11 cellular contexts compared by ENCODE assay signal in genomic region chr14:103803661-103804060, GRCh38. TPM values are rescaled to one million over a fixed set of nuclear protein-coding genes. Genes with fewer than 3 reads are reported as not detected.
DNase-seq lines count a peak whose midpoint lies in the region; ATAC-seq and TF ChIP-seq lines count a peak whose summit lies in the region.
"Had no signal": no experiment of that assay in that cellular context is flagged by ENCODE, and none has a peak within 500 bp of the region (broad histone marks: within the 10 kb centered on the region; RNA-seq: fewer than 3 reads in every experiment).

No MANE protein-coding gene starts in this region.

- no peaks in the 10 kb centered on the region for H3K27me3 Mint-ChIP-seq in activated T-helper 2 cell treated with anti-CD3 and anti-CD28 coated beads, Interferon-gamma antibody, Interleukin-2, Interleukin-4, amounts not matched to agents 10 μg/mL and 5 μg/mL and 100 μg/mL, durations not matched to agents 14 hours and 24 hours and 36 hours (ENCODE audit: low read depth)
- H3K27me3 Mint-ChIP-seq: activated CD4-positive, alpha-beta memory T cell treated with anti-CD3 and anti-CD28 coated beads, Interleukin-2, amount 10 ng/mL, durations not matched to agents 7 days and 5 days; naive thymus-derived CD4-positive, alpha-beta T cell had no signal

- no peak overlapping the region for H3K4me3 ChIP-seq in IMR-90 (ENCODE audit: insufficient read depth, low read depth, low read length)
- no peak overlapping the region for H3K4me3 ChIP-seq in upper lobe of right lung
- H3K4me3 ChIP-seq: suprapubic skin had no signal

- H3K36me3 Mint-ChIP-seq in activated T-helper 2 cell treated with anti-CD3 and anti-CD28 coated beads, Interferon-gamma antibody, Interleukin-2, Interleukin-4, amounts not matched to agents 10 μg/mL and 5 μg/mL and 100 μg/mL, durations not matched to agents 14 hours and 24 hours and 36 hours (ENCODE audit: low read depth), result no peaks in the 10 kb centered on the region
- H3K36me3 Mint-ChIP-seq: naive thymus-derived CD4-positive, alpha-beta T cell had no signal

- H3K9me3 ChIP-seq in IMR-90 (ENCODE audit: control insufficient read depth, insufficient read depth, low read length) (no peaks in the 10 kb centered on the region), upper lobe of right lung (no peaks in the 10 kb centered on the region)
- H3K9me3 ChIP-seq: suprapubic skin had no signal

- POLR2A ChIA-PET in IMR-90 (lab: Charles Lee; ENCODE audit: unreplicated experiment), result interaction anchor here (0.5 kb wide), 1 partner anchor 8 kb away, joined by 3 read pairs; no protein-coding TSS in a partner anchor

- no peak overlapping the region for H2AK9ac ChIP-seq in IMR-90 (replicated peaks; ENCODE audit: low read depth, low read length, poor library complexity)

- H2BK20ac ChIP-seq in IMR-90 (ENCODE audit: low read depth, low read length), result no peak overlapping the region

- no TSS peak for BruUV-seq in IMR-90 (replicated peaks; lab: Mats Ljungman, UMichigan)

- in situ Hi-C loops in IMR-90 (cut with MboI; ENCODE audit: low sequenced_read_pairs), result no loop called here

- H3K18ac ChIP-seq in IMR-90 (ENCODE audit: low read depth, low read length), result no peak overlapping the region

- intact Hi-C loops in IMR-90 (cut with micrococcal nuclease) (loop anchor here (10.0 kb wide), 1 partner anchor 271 kb away; no protein-coding TSS in a partner anchor), upper lobe of right lung (cut with DNase I) (loop anchor here (10.0 kb wide), 1 partner anchor 111 kb away; no protein-coding TSS in a partner anchor)
- intact Hi-C loops in activated T-helper 2 cell treated with anti-CD3 and anti-CD28 coated beads, Interferon-gamma antibody, Interleukin-2, Interleukin-4, amounts not matched to agents 10 μg/mL and 5 μg/mL and 100 μg/mL, durations not matched to agents 14 hours and 24 hours and 36 hours (cut with micrococcal nuclease), result no loop called here

- no peak overlapping the region for H3K56ac ChIP-seq in IMR-90 (ENCODE audit: extremely low read depth, insufficient read depth, low read length)

- H3K36me3 ChIP-seq in IMR-90 (ENCODE audit: control insufficient read depth, insufficient read depth, low read length) (no peaks in the 10 kb centered on the region), upper lobe of right lung (no peaks in the 10 kb centered on the region)
- H3K36me3 ChIP-seq: suprapubic skin had no signal

- H3K9ac ChIP-seq in IMR-90 (ENCODE audit: low read depth, low read length), result no peak overlapping the region

- peaks cover 2% of the 10 kb centered on the region; the same call in 1 of the 2 replicates for H3K4me1 ChIP-seq in IMR-90 (ENCODE audit: control insufficient read depth, insufficient read depth, low read length)
- H3K4me1 ChIP-seq in upper lobe of right lung, result peaks cover 7% of the 10 kb centered on the region

- H3K27ac ChIP-seq in IMR-90 (ENCODE audit: insufficient read depth, low read length) (no peak overlapping the region), upper lobe of right lung (no peak overlapping the region)
- H3K27ac ChIP-seq: suprapubic skin had no signal

- TF ChIP-seq POLR2A in IMR-90 (IDR thresholded peaks at IDR 0.05; ENCODE audit: low read depth, low read length), result no peak

- no peak overlapping the region for H2AK5ac ChIP-seq in IMR-90 (ENCODE audit: low read depth, low read length)

- H3K14ac ChIP-seq in IMR-90 (replicated peaks; ENCODE audit: low read depth, low read length), result no peak overlapping the region

- H3K4me2 ChIP-seq in IMR-90 (ENCODE audit: low read depth, low read length), result no peak overlapping the region

- peaks cover 0 to 2% of the 10 kb centered on the region in 2 experiments; a peak in 1 of 4 replicates for H3K79me1 ChIP-seq in IMR-90 (ENCODE audit: low read depth in 1 of 2, low read length in 2 of 2)

- no peak overlapping the region for H2BK120ac ChIP-seq in IMR-90 (ENCODE audit: low read depth, low read length)

- peak; percentile 63 for ATAC-seq in IMR-90 (ENCODE audit: low read depth)
- ATAC-seq in GM21528 (IDR thresholded peaks at IDR 0.05; ENCODE audit: low FRiP score, unreplicated experiment), result no peak
- ATAC-seq in upper lobe of right lung, result no peak
- ATAC-seq: naive thymus-derived CD4-positive, alpha-beta T cell had no signal

- H4K5ac ChIP-seq in IMR-90 (ENCODE audit: low read depth, low read length), result no peak overlapping the region

- H2BK15ac ChIP-seq in IMR-90 (ENCODE audit: low read depth, low read length), result no peak overlapping the region

- DNase-seq in AG08396 (ENCODE audit: low spot score) (peak; percentile 26), IMR-90 (peak; percentile 40), astrocyte of the hippocampus (ENCODE audit: low read depth, low spot score) (peak; percentile 6), iris pigment epithelial cell (ENCODE audit: low read depth) (peak; percentile 73), putamen (ENCODE audit: low spot score) (no peak), upper lobe of right lung (no peak)
- no peak for DNase-seq in activated T-helper 2 cell treated with anti-CD3 and anti-CD28 coated beads, Interferon-gamma antibody, Interleukin-2, Interleukin-4, amounts not matched to agents 10 μg/mL and 5 μg/mL and 100 μg/mL, durations not matched to agents 14 hours and 24 hours and 36 hours (ENCODE audit: low spot score)
- DNase-seq: activated CD4-positive, alpha-beta memory T cell treated with anti-CD3 and anti-CD28 coated beads, Interleukin-2, amount 10 ng/mL, durations not matched to agents 7 days and 5 days; naive thymus-derived CD4-positive, alpha-beta T cell had no signal

- H3K4ac ChIP-seq in IMR-90 (ENCODE audit: low read depth, low read length), result no peak overlapping the region

- no peak overlapping the region for H3K23ac ChIP-seq in IMR-90 (ENCODE audit: low read depth, low read length)

- H3K27me3 ChIP-seq in IMR-90 (ENCODE audit: control insufficient read depth, insufficient read depth, low read length), result no peaks in the 10 kb centered on the region
- no peaks in the 10 kb centered on the region for H3K27me3 ChIP-seq in upper lobe of right lung
- H3K27me3 ChIP-seq: suprapubic skin had no signal

- no peaks in the 10 kb centered on the region for H3K9me3 Mint-ChIP-seq in activated T-helper 2 cell treated with anti-CD3 and anti-CD28 coated beads, Interferon-gamma antibody, Interleukin-2, Interleukin-4, amounts not matched to agents 10 μg/mL and 5 μg/mL and 100 μg/mL, durations not matched to agents 14 hours and 24 hours and 36 hours
- H3K9me3 Mint-ChIP-seq: activated CD4-positive, alpha-beta memory T cell treated with anti-CD3 and anti-CD28 coated beads, Interleukin-2, amount 10 ng/mL, durations not matched to agents 7 days and 5 days had no signal

- no peak for TF ChIP-seq RAD21 in IMR-90 (IDR thresholded peaks at IDR 0.05; ENCODE audit: low read length)

- no peaks in the 10 kb centered on the region for H4K20me1 ChIP-seq in IMR-90 (ENCODE audit: insufficient read depth, low read length)

- H3K9me1 ChIP-seq in IMR-90 (ENCODE audit: insufficient read depth, low read length), result 0 out of 2 replicates have a peak, but pooled peaks cover 3% of the 10 kb centered on the region

- H4K8ac ChIP-seq in IMR-90 (ENCODE audit: low read depth in 2 of 2, low read length in 2 of 2), result no peak overlapping the region

- no peak overlapping the region for H2BK5ac ChIP-seq in IMR-90 (ENCODE audit: low read depth, low read length, poor library complexity, severe bottlenecking)

- no peak overlapping the region for H3K27ac Mint-ChIP-seq in activated T-helper 2 cell treated with anti-CD3 and anti-CD28 coated beads, Interferon-gamma antibody, Interleukin-2, Interleukin-4, amounts not matched to agents 10 μg/mL and 5 μg/mL and 100 μg/mL, durations not matched to agents 14 hours and 24 hours and 36 hours
- H3K27ac Mint-ChIP-seq: activated CD4-positive, alpha-beta memory T cell treated with anti-CD3 and anti-CD28 coated beads, Interleukin-2, amount 10 ng/mL, durations not matched to agents 7 days and 5 days; naive thymus-derived CD4-positive, alpha-beta T cell had no signal

- H3K4me3 Mint-ChIP-seq in activated T-helper 2 cell treated with anti-CD3 and anti-CD28 coated beads, Interferon-gamma antibody, Interleukin-2, Interleukin-4, amounts not matched to agents 10 μg/mL and 5 μg/mL and 100 μg/mL, durations not matched to agents 14 hours and 24 hours and 36 hours (ENCODE audit: low read depth), result no peak overlapping the region
- H3K4me3 Mint-ChIP-seq: activated CD4-positive, alpha-beta memory T cell treated with anti-CD3 and anti-CD28 coated beads, Interleukin-2, amount 10 ng/mL, durations not matched to agents 7 days and 5 days; naive thymus-derived CD4-positive, alpha-beta T cell had no signal

- no peak overlapping the region for H2AFZ ChIP-seq in IMR-90 (replicated peaks; ENCODE audit: low read length, poor library complexity)

- no peak overlapping the region for H4K91ac ChIP-seq in IMR-90 (ENCODE audit: insufficient read depth, low read depth, low read length)

- dilution Hi-C loops in IMR-90 (cut with HindIII; ENCODE audit: low sequenced_read_pairs, unreplicated experiment), result no loop called here

- CTCF ChIA-PET in IMR-90 (lab: Yijun Ruan, JAX), result no interaction called here

- no peak for TF ChIP-seq CTCF in IMR-90 (conservative IDR thresholded peaks at IDR 0.05; ENCODE audit: low read depth, low read length)
- no peak for TF ChIP-seq CTCF in upper lobe of right lung (IDR thresholded peaks at IDR 0.05)

- peaks cover 9% of the 10 kb centered on the region for H3K4me1 Mint-ChIP-seq in activated T-helper 2 cell treated with anti-CD3 and anti-CD28 coated beads, Interferon-gamma antibody, Interleukin-2, Interleukin-4, amounts not matched to agents 10 μg/mL and 5 μg/mL and 100 μg/mL, durations not matched to agents 14 hours and 24 hours and 36 hours (ENCODE audit: low read depth)

TF ChIP-seq in IMR-90, 13 proteins besides CTCF, POLR2A, EP300 and RAD21 (continues in another document):
- TF ChIP-seq MAFK (IDR thresholded peaks at IDR 0.05; ENCODE audit: low read depth, low read length) (no peak), MXI1 (IDR thresholded peaks at IDR 0.05; ENCODE audit: borderline replicate concordance, low read depth, low read length) (no peak), CEBPB (IDR thresholded peaks at IDR 0.05; ENCODE audit: low read depth, low read length) (no peak), SMC3 (IDR thresholded peaks at IDR 0.05; ENCODE audit: low read depth, low read length) (no peak), MAZ (IDR thresholded peaks at IDR 0.05; ENCODE audit: borderline replicate concordance, low read depth, low read length) (no peak), CHD1 (IDR thresholded peaks at IDR 0.05; ENCODE audit: low read depth, low read length) (no peak), RCOR1 (IDR thresholded peaks at IDR 0.05; ENCODE audit: insufficient replicate concordance, low read length) (no peak)

RNA-seq across cellular contexts. Expression of gene PPP1R13B, which starts 43.7 kb away (rescaled TPM):
- total RNA-seq in IMR-90 (2012; rRNA removed), result 1.6 and 2.2 TPM in 2 replicates
- polyA plus RNA-seq in IMR-90 (2012; rRNA removed), result 2.8 and 3.7 TPM in 2 replicates
- 0.86 and 1.6 TPM in 2 replicates for polyA plus RNA-seq in IMR-90 (2012; cell fraction: cytosol; rRNA removed)
- polyA plus RNA-seq in IMR-90 (2012; cell fraction: nucleus; rRNA removed; ENCODE audit: low replicate concordance), result 16.1 and 16.3 TPM in 2 replicates
- 7.8 and 13.5 TPM in 2 replicates for total RNA-seq in activated T-helper 2 cell treated with anti-CD3 and anti-CD28 coated beads, Interferon-gamma antibody, Interleukin-2, Interleukin-4, amounts not matched to agents 10 μg/mL and 5 μg/mL and 100 μg/mL, durations not matched to agents 14 hours and 24 hours and 36 hours
- 78.5 TPM for total RNA-seq in upper lobe of right lung

Comparison
In these comparisons a context has a peak if more than half of its experiments do, and no peak if none do; other contexts are left out.
1. DNase-seq: peak in AG08396 (single experiment), IMR-90 (single experiment), astrocyte of the hippocampus (single experiment) and iris pigment epithelial cell (single experiment); none in putamen (single experiment), activated T-helper 2 cell treated with anti-CD3 and anti-CD28 coated beads, Interferon-gamma antibody, Interleukin-2, Interleukin-4, amounts not matched to agents 10 μg/mL and 5 μg/mL and 100 μg/mL, durations not matched to agents 14 hours and 24 hours and 36 hours (single experiment) and upper lobe of right lung (single experiment).